In genomic region chr6:107075951-107076381, GRCh38 we compare ENCODE assay signal across 10 cellular contexts. TPM values are rescaled to one million over a fixed set of nuclear protein-coding genes. Genes with fewer than 3 reads are reported as not detected.
DNase-seq lines count a peak whose midpoint lies in the region; ATAC-seq and TF ChIP-seq lines count a peak whose summit lies in the region.
"Had no signal": no experiment of that assay in that cellular context is flagged by ENCODE, and none has a peak within 500 bp of the region (broad histone marks: within the 10 kb centered on the region; RNA-seq: fewer than 3 reads in every experiment).

No MANE protein-coding gene starts in this region.

- H3K4me3 Mint-ChIP-seq in CD4-positive, alpha-beta memory T cell = no peak overlapping the region
- H3K4me3 Mint-ChIP-seq: activated naive CD8-positive, alpha-beta T cell treated with anti-CD3 and anti-CD28 coated beads, Interleukin-2, amount 10 ng/mL, durations not matched to agents 7 days and 5 days had no signal

- no peaks in the 10 kb centered on the region for H3K36me3 Mint-ChIP-seq in CD4-positive, alpha-beta memory T cell

- POLR2A ChIA-PET in CD4-positive, alpha-beta memory T cell (lab: Charles Lee; ENCODE audit: partially characterized antibody) = no interaction called here

- peak; percentile 27 for ATAC-seq in left colon
- ATAC-seq in right cardiac atrium = no peak

- WGBS in GM23248 (ENCODE audit: low coverage in 1 of 2, low lambda C conversion rate in 2 of 2, missing lambda C conversion rate in 2 of 2), 2 experiments = 2 to 3% methylated on average over 6 of the region's 6 CpGs
- WGBS in right cardiac atrium = 58% methylated on average over 6 of the region's 6 CpGs

- no peaks in the 10 kb centered on the region for H4K20me1 ChIP-seq in GM23248 (ENCODE audit: insufficient read depth)

- intact Hi-C loops in left colon (cut with DNase I, micrococcal nuclease) (no loop called here), right cardiac atrium (cut with DNase I) (no loop called here)
- intact Hi-C loops in CD4-positive, alpha-beta memory T cell (cut with micrococcal nuclease) = no loop called here

- H3K79me2 ChIP-seq in ACC112 (ENCODE audit: control insufficient read depth, insufficient read depth, low read length, unreplicated experiment) = no peaks in the 10 kb centered on the region
- no peaks in the 10 kb centered on the region for H3K79me2 ChIP-seq in GM23248 (ENCODE audit: insufficient read depth)

- no peak overlapping the region for H3K27ac ChIP-seq in ACC112 (ENCODE audit: low read depth, low read length)
- 0 out of 2 replicates have a peak overlapping the region, but pooled peaks have one; percentile 0 for H3K27ac ChIP-seq in GM23248
- H3K27ac ChIP-seq in VCaP = peak overlapping the region; percentile 52
- H3K27ac ChIP-seq in CD4-positive, alpha-beta memory T cell (ENCODE audit: low read depth, low read length) = no peak overlapping the region
- H3K27ac ChIP-seq in right cardiac atrium (ENCODE audit: low read length) = no peak overlapping the region

- no peaks in the 10 kb centered on the region for H3K4me1 Mint-ChIP-seq in CD4-positive, alpha-beta memory T cell
- H3K4me1 Mint-ChIP-seq: activated naive CD8-positive, alpha-beta T cell treated with anti-CD3 and anti-CD28 coated beads, Interleukin-2, amount 10 ng/mL, durations not matched to agents 7 days and 5 days had no signal

- H3K36me3 ChIP-seq in ACC112 (ENCODE audit: insufficient read depth, low read length) (no peaks in the 10 kb centered on the region), GM23248 (ENCODE audit: low read depth) (no peaks in the 10 kb centered on the region)
- H3K36me3 ChIP-seq in CD4-positive, alpha-beta memory T cell (ENCODE audit: insufficient read depth, low read length) = no peaks in the 10 kb centered on the region

- H3K4me3 ChIP-seq in ACC112 (ENCODE audit: low read depth, low read length) (peak overlapping the region; percentile 29; the same call in 1 of the 2 replicates), GM23248 (peak overlapping the region; percentile 15), right cardiac atrium (ENCODE audit: low read length) (no peak overlapping the region)
- H3K4me3 ChIP-seq in CD4-positive, alpha-beta memory T cell (ENCODE audit: low read length in 2 of 2) = no peak overlapping the region

- in situ Hi-C loops in GM23248 (cut with MboI) = no loop called here

- no peaks in the 10 kb centered on the region for H3K9me3 ChIP-seq in GM23248 (ENCODE audit: low read depth)
- H3K9me3 ChIP-seq in CD4-positive, alpha-beta memory T cell (ENCODE audit: control insufficient read depth in 1 of 2, low read length in 2 of 2) = no peaks in the 10 kb centered on the region
- H3K9me3 ChIP-seq in right cardiac atrium (ENCODE audit: control insufficient read depth, low read length) = no peaks in the 10 kb centered on the region

- no peaks in the 10 kb centered on the region for H3K4me1 ChIP-seq in ACC112 (ENCODE audit: control insufficient read depth, insufficient read depth, low read length, unreplicated experiment)
- 0 out of 2 replicates have a peak, but pooled peaks cover 5% of the 10 kb centered on the region for H3K4me1 ChIP-seq in GM23248 (ENCODE audit: insufficient read depth)
- no peaks in the 10 kb centered on the region for H3K4me1 ChIP-seq in CD4-positive, alpha-beta memory T cell (ENCODE audit: insufficient read depth, low read length)
- H3K4me1 ChIP-seq in right cardiac atrium (ENCODE audit: control insufficient read depth, insufficient read depth, low read length) = no peaks in the 10 kb centered on the region

- peak; percentile 71 for TF ChIP-seq CTCF in VCaP (conservative IDR thresholded peaks at IDR 0.05)

- H3K27me3 ChIP-seq in ACC112 (ENCODE audit: insufficient read depth, low read length) = no peaks in the 10 kb centered on the region
- H3K27me3 ChIP-seq in GM23248 (replicated peaks; ENCODE audit: insufficient read depth) = no peaks in the 10 kb centered on the region
- no peaks in the 10 kb centered on the region for H3K27me3 ChIP-seq in CD4-positive, alpha-beta memory T cell (ENCODE audit: insufficient read depth, low read length)
- no peaks in the 10 kb centered on the region for H3K27me3 ChIP-seq in right cardiac atrium (ENCODE audit: control insufficient read depth, insufficient read depth)

- no peak overlapping the region for H3K27ac Mint-ChIP-seq in CD4-positive, alpha-beta memory T cell
- H3K27ac Mint-ChIP-seq: activated naive CD8-positive, alpha-beta T cell treated with anti-CD3 and anti-CD28 coated beads, Interleukin-2, amount 10 ng/mL, durations not matched to agents 7 days and 5 days had no signal

- DNase-seq in GM23248 = peak; percentile 77
- DNase-seq in left colon = no peak
- DNase-seq in CD4-positive, alpha-beta memory T cell = no peak
- no peak for DNase-seq in right cardiac atrium
- DNase-seq in NCI-H1436 treated with DMSO at 0.1 percent for 48 hours (lab: John Stamatoyannopoulos, UW) = no peak
- no peak for DNase-seq in mesenteric fat pad (ENCODE audit: low spot score)
- DNase-seq: activated naive CD8-positive, alpha-beta T cell treated with anti-CD3 and anti-CD28 coated beads, Interleukin-2, amount 10 ng/mL, durations not matched to agents 7 days and 5 days; stimulated activated CD4-positive, alpha-beta T cell treated with anti-CD3 and anti-CD28 coated beads, Interleukin-15, amount 100 ng/mL, for 24 hours had no signal

- H2AFZ ChIP-seq in ACC112 (ENCODE audit: low read length, unreplicated experiment) = no peak overlapping the region
- H2AFZ ChIP-seq in GM23248 = peak overlapping the region; percentile 31; the same call in 1 of the 2 replicates

- no peaks in the 10 kb centered on the region for H3K9me2 ChIP-seq in GM23248 (ENCODE audit: insufficient read depth)

- CTCF ChIA-PET in CD4-positive, alpha-beta memory T cell (lab: Charles Lee; ENCODE audit: partially characterized antibody) = interaction anchor here (0.7 kb wide), 1 partner anchor 38 kb away, joined by 3 read pairs; no protein-coding TSS in a partner anchor

- no peaks in the 10 kb centered on the region for H3K9me3 Mint-ChIP-seq in CD4-positive, alpha-beta memory T cell
- H3K9me3 Mint-ChIP-seq: activated naive CD8-positive, alpha-beta T cell treated with anti-CD3 and anti-CD28 coated beads, Interleukin-2, amount 10 ng/mL, durations not matched to agents 7 days and 5 days had no signal

- no peaks in the 10 kb centered on the region for H3K27me3 Mint-ChIP-seq in CD4-positive, alpha-beta memory T cell
- H3K27me3 Mint-ChIP-seq: activated naive CD8-positive, alpha-beta T cell treated with anti-CD3 and anti-CD28 coated beads, Interleukin-2, amount 10 ng/mL, durations not matched to agents 7 days and 5 days had no signal

- peak overlapping the region; percentile 39 for H3K4me2 ChIP-seq in GM23248 (ENCODE audit: unreplicated experiment)

- peak overlapping the region; percentile 27; the same call in 1 of the 2 replicates for H3K9ac ChIP-seq in GM23248

- 0 out of 2 replicates have a peak, but pooled peaks cover 4% of the 10 kb centered on the region for H3F3A ChIP-seq in GM23248 (ENCODE audit: insufficient read depth)

RNA-seq across cellular contexts. Expression of gene BEND3, which starts 39.3 kb away (rescaled TPM):
- 1.8 and 2.7 TPM in 2 replicates for total RNA-seq in GM23248 (2014; rRNA removed; shearing (Covaris generic))
- polyA plus RNA-seq in GM23248 (2016; fragmentation: Nextera tagmentation; extraction: Ambion mirVana) (1.0 and 1.4 TPM in 2 replicates), right cardiac atrium (0.36 TPM)
- total RNA-seq in left colon (1 to 10 TPM; 5.6 to 8.3 TPM), right cardiac atrium (1 to 10 TPM in 2 of 4 donors, under 1 TPM in 2; 0.91 to 1.4 (median 0.97) TPM), mesenteric fat pad (3.4 TPM)
- total RNA-seq in CD4-positive, alpha-beta memory T cell = 1 to 10 TPM in 1 of 2 experiments, under 1 TPM in 1; 0.94 to 1.1 TPM
- under 1 TPM in 1 of 2 donors, not detected in 1; 0.63 TPM for polyA plus RNA-seq in CD4-positive, alpha-beta memory T cell

RNA-seq across cellular contexts. Expression of gene MTRES1, which starts 48.0 kb away (rescaled TPM):
- total RNA-seq in GM23248 (2014; rRNA removed; shearing (Covaris generic)) = 20.9 and 30.4 TPM in 2 replicates
- polyA plus RNA-seq in GM23248 (2016; fragmentation: Nextera tagmentation; extraction: Ambion mirVana) = 40.4 and 42.5 TPM in 2 replicates
- 10 to 100 TPM; 29.3 to 33.7 TPM for total RNA-seq in left colon
- total RNA-seq in CD4-positive, alpha-beta memory T cell = 10 to 100 TPM; 21.6 to 23.7 TPM
- 10 to 100 TPM; 12.1 to 19.4 TPM for polyA plus RNA-seq in CD4-positive, alpha-beta memory T cell
- total RNA-seq in right cardiac atrium = 10 to 100 TPM; 26.2 to 34.3 (median 29.3) TPM
- 60.2 TPM for polyA plus RNA-seq in right cardiac atrium
- 16.1 TPM for total RNA-seq in mesenteric fat pad

Comparison
In these comparisons a context has a peak if more than half of its experiments do, and no peak if none do; other contexts are left out.
1. H3K27ac ChIP-seq: peak in GM23248 (single experiment) and VCaP (single experiment); none in ACC112 (single experiment), CD4-positive, alpha-beta memory T cell (single experiment) and right cardiac atrium (single experiment).
2. H3K4me3 ChIP-seq: peak in ACC112 (single experiment) and GM23248 (single experiment); none in CD4-positive, alpha-beta memory T cell (0 of 2) and right cardiac atrium (single experiment).